ENCODE assay signal across 14 cellular contexts in genomic region chr21:34078915-34079314, GRCh38. TPM values are rescaled to one million over a fixed set of nuclear protein-coding genes. Genes with fewer than 3 reads are reported as not detected.
DNase-seq lines count a peak whose midpoint lies in the region; ATAC-seq and TF ChIP-seq lines count a peak whose summit lies in the region.
"Had no signal": no experiment of that assay in that cellular context is flagged by ENCODE, and none has a peak within 500 bp of the region (broad histone marks: within the 10 kb centered on the region; RNA-seq: fewer than 3 reads in every experiment).

No MANE protein-coding gene starts in this region.

- peak in 3 of 4 experiments; percentile 29 to 40 (median 34) for ATAC-seq in T-cell (replicated peaks in 1 of 4)
- ATAC-seq in naive thymus-derived CD8-positive, alpha-beta T cell = peak; percentile 20 to 51
- ATAC-seq: GM23338 had no signal

- H3K4me3 ChIP-seq in adrenal gland = no peak overlapping the region
- no peak overlapping the region for H3K4me3 ChIP-seq in esophagus muscularis mucosa
- H3K4me3 ChIP-seq: GM23338, Peyer's patch had no signal

- H3K27ac ChIP-seq in adrenal gland (peak overlapping the region in 2 of 5 donors; percentile 11 to 31), esophagus muscularis mucosa (replicated peaks in 1 of 4) (no peak overlapping the region)

- peak overlapping the region; percentile 54 to 97 (median 56) for H3K4me3 Mint-ChIP-seq in T-cell
- peak overlapping the region; percentile 31 to 94 (median 68) for H3K4me3 Mint-ChIP-seq in naive thymus-derived CD8-positive, alpha-beta T cell
- H3K4me3 Mint-ChIP-seq: GM23338 had no signal

- 30 to 42% (median 35%) methylated on average over 2 of the region's 2 CpGs for WGBS in adrenal gland, 4 donors
- 76% methylated on average over 2 of the region's 2 CpGs for WGBS in esophagus muscularis mucosa

- H3K4me1 ChIP-seq in adrenal gland (replicated peaks in 1 of 2) = peaks cover 35 to 78% of the 10 kb centered on the region in 2 donors
- peaks cover 33 to 92% (median 68%) of the 10 kb centered on the region in 4 donors for H3K4me1 ChIP-seq in esophagus muscularis mucosa

- H3K36me3 Mint-ChIP-seq in T-cell = peaks cover 65% of the 10 kb centered on the region
- H3K36me3 Mint-ChIP-seq in naive thymus-derived CD8-positive, alpha-beta T cell = peaks cover 11 to 34% (median 12%) of the 10 kb centered on the region in 3 donors

- H3K9me3 ChIP-seq in adrenal gland (replicated peaks in 1 of 3) = no peaks in the 10 kb centered on the region
- H3K9me3 ChIP-seq in esophagus muscularis mucosa = no peaks in the 10 kb centered on the region
- H3K9me3 ChIP-seq: Peyer's patch had no signal

- no peaks in the 10 kb centered on the region for H3K27me3 ChIP-seq in adrenal gland
- H3K27me3 ChIP-seq in esophagus muscularis mucosa = no peaks in the 10 kb centered on the region
- H3K27me3 ChIP-seq: Peyer's patch had no signal

- POLR2A ChIA-PET in T-cell (lab: Charles Lee) = interaction anchor here in 1 of 2 donors (2.2 kb wide), 1 partner anchor 14 kb away, joined by 5 read pairs; no protein-coding TSS in a partner anchor
- POLR2A ChIA-PET in naive thymus-derived CD8-positive, alpha-beta T cell (lab: Charles Lee) = interaction anchor here (1.3 kb wide), 1 partner anchor 35 kb away, joined by 3 read pairs; no protein-coding TSS in a partner anchor

- no peaks in the 10 kb centered on the region for H3K36me3 ChIP-seq in adrenal gland (replicated peaks in 1 of 2)
- H3K36me3 ChIP-seq in esophagus muscularis mucosa = no peaks in the 10 kb centered on the region

- TF ChIP-seq EP300 in esophagus muscularis mucosa (IDR thresholded peaks at IDR 0.05) = no peak

- CTCF ChIA-PET in T-cell (lab: Charles Lee) = interaction anchor here in 1 of 2 donors (0.6 kb wide), 2 partner anchors 20 to 112 kb away, joined by 11 read pairs; no protein-coding TSS in a partner anchor

- H3K27me3 Mint-ChIP-seq in T-cell = no peaks in the 10 kb centered on the region
- no peaks in the 10 kb centered on the region for H3K27me3 Mint-ChIP-seq in naive thymus-derived CD8-positive, alpha-beta T cell

- peak overlapping the region; percentile 53 to 66 for H3K27ac Mint-ChIP-seq in T-cell
- peak overlapping the region in 7 of 10 donors; percentile 9 to 89 (median 19) for H3K27ac Mint-ChIP-seq in naive thymus-derived CD8-positive, alpha-beta T cell
- H3K27ac Mint-ChIP-seq: GM23338 had no signal

- TF ChIP-seq CTCF in adrenal gland (IDR thresholded peaks at IDR 0.05) (no peak), esophagus muscularis mucosa (IDR thresholded peaks at IDR 0.05) (no peak)

- H3K9me3 Mint-ChIP-seq in T-cell = no peaks in the 10 kb centered on the region
- H3K9me3 Mint-ChIP-seq in naive thymus-derived CD8-positive, alpha-beta T cell = no peaks in the 10 kb centered on the region

- TF ChIP-seq POLR2A in adrenal gland (IDR thresholded peaks at IDR 0.05) (no peak), esophagus muscularis mucosa (IDR thresholded peaks at IDR 0.05; ENCODE audit: low read depth) (no peak)

- peak; percentile 24 for DNase-seq in activated CD8-positive, alpha-beta memory T cell treated with anti-CD3 and anti-CD28 coated beads, Interleukin-2, amount 50 U/mL, for 4 hours
- DNase-seq in activated CD8-positive, alpha-beta memory T cell treated with anti-CD3 and anti-CD28 coated beads for 24 hours = no peak
- DNase-seq in T-cell (peak in 5 of 34 experiments; percentile 6 to 25 (median 15)), adrenal gland (peak in 4 of 7 donors; percentile 41 to 64 (median 47)), hypothalamus (lab: John Stamatoyannopoulos, UW) (no peak), esophagus muscularis mucosa (ENCODE audit: extremely low spot score) (no peak), cerebellum (ENCODE audit: low spot score) (no peak)
- DNase-seq in naive thymus-derived CD8-positive, alpha-beta T cell = peak in 5 of 10 donors; percentile 6 to 40 (median 26)
- DNase-seq: caudate nucleus; NCI-H1092; NCI-H226; stimulated activated CD4-positive, alpha-beta T cell treated with anti-CD3 and anti-CD28 coated beads, Interleukin-2, amount 100 ng/mL, for 24 hours had no signal

- H3K4me1 Mint-ChIP-seq in T-cell = peaks cover 93 to 96% (median 95%) of the 10 kb centered on the region in 3 donors
- H3K4me1 Mint-ChIP-seq in naive thymus-derived CD8-positive, alpha-beta T cell = peaks cover 70 to 98% (median 92%) of the 10 kb centered on the region in 4 donors

- intact Hi-C loops in adrenal gland (cut with DNase I) (loop anchor here in 1 of 2 donors (5.0 kb wide), 1 partner anchor 48 kb away; no protein-coding TSS in a partner anchor), esophagus muscularis mucosa (cut with DNase I) (loop anchor here (5.0 kb wide), 1 partner anchor 157 kb away; no protein-coding TSS in a partner anchor)

RNA-seq across cellular contexts. Expression of gene MRPS6, which starts 5.5 kb away (rescaled TPM):
- total RNA-seq in T-cell (10 to 100 TPM; 29.0 to 98.1 (median 75.0) TPM), adrenal gland (100 to 1,000 TPM in 2 of 8 donors, 10 to 100 TPM in 6; 25.4 to 112 (median 79.4) TPM), esophagus muscularis mucosa (10 to 100 TPM; 19.5 to 44.0 (median 40.9) TPM), cerebellum (21.9 TPM)
- 100 to 1,000 TPM in 1 of 3 donors, 10 to 100 TPM in 2; 79.1 to 135 (median 98.5) TPM for polyA plus RNA-seq in adrenal gland
- 100 to 1,000 TPM; 107 to 112 TPM for total RNA-seq in naive thymus-derived CD8-positive, alpha-beta T cell
- 100 to 1,000 TPM; 170 to 193 (median 181) TPM for polyA plus RNA-seq in naive thymus-derived CD8-positive, alpha-beta T cell

RNA-seq across cellular contexts. Expression of gene SLC5A3, which starts 5.5 kb away (rescaled TPM):
- 10 to 100 TPM in 4 of 5 donors, 1 to 10 TPM in 1; 7.6 to 38.5 (median 25.4) TPM for total RNA-seq in T-cell
- total RNA-seq in adrenal gland = 10 to 100 TPM; 14.6 to 63.9 (median 43.0) TPM
- 1 to 10 TPM; 2.3 to 8.9 (median 4.7) TPM for polyA plus RNA-seq in adrenal gland
- total RNA-seq in naive thymus-derived CD8-positive, alpha-beta T cell = 10 to 100 TPM; 31.9 to 32.7 TPM
- polyA plus RNA-seq in naive thymus-derived CD8-positive, alpha-beta T cell = 1 to 10 TPM; 1.7 to 2.1 (median 1.9) TPM
- 10 to 100 TPM in 3 of 4 donors, 1 to 10 TPM in 1; 7.3 to 15.4 (median 13.1) TPM for total RNA-seq in esophagus muscularis mucosa
- total RNA-seq in cerebellum = 67.6 TPM

Comparison
In these comparisons a context has a peak if more than half of its experiments do, and no peak if none do; other contexts are left out.
1. DNase-seq: peak in activated CD8-positive, alpha-beta memory T cell treated with anti-CD3 and anti-CD28 coated beads, Interleukin-2, amount 50 U/mL, for 4 hours (single experiment) and adrenal gland (4 of 7); none in activated CD8-positive, alpha-beta memory T cell treated with anti-CD3 and anti-CD28 coated beads for 24 hours (single experiment), hypothalamus (0 of 51), esophagus muscularis mucosa (single experiment) and cerebellum (single experiment).